8 cellular contexts compared by ENCODE assay signal in genomic region chr5:167723254-167723871, GRCh38.
DNase-seq lines count a peak whose midpoint lies in the region; TF ChIP-seq lines count a peak whose summit lies in the region.

No MANE protein-coding gene starts in this region.

- no peaks in the 10 kb centered on the region for H3K23me2 ChIP-seq in H9 (ENCODE audit: insufficient read length, low read depth, low read length, poor library complexity, severe bottlenecking)

- no peak overlapping the region for H3K4me2 ChIP-seq in H9 (ENCODE audit: insufficient read depth, insufficient read length, low read length)

- no peak overlapping the region for H3K56ac ChIP-seq in H9 (ENCODE audit: insufficient read length, low read depth, low read length)

- no peak overlapping the region for H3K14ac ChIP-seq in H9 (ENCODE audit: insufficient read depth, low read length)

- no peaks in the 10 kb centered on the region for H3K36me3 ChIP-seq in vagina

- DNase-seq in H9 (peak; percentile 82), LNCaP clone FGC (ENCODE audit: low read depth) (peak; percentile 27), SK-MEL-5 (ENCODE audit: low read depth, low spot score) (peak; percentile 83), glutamatergic neuron (peak; percentile 80), pons (ENCODE audit: low spot score) (peak; percentile 86), vagina (ENCODE audit: extremely low spot score in 2 of 2) (no peak)
- DNase-seq in activated naive CD4-positive, alpha-beta T cell treated with anti-CD3 and anti-CD28 coated beads for 36 hours: peak; percentile 78

- no peak overlapping the region for H2BK5ac ChIP-seq in H9 (ENCODE audit: insufficient read length, low read length)

- H3K4me1 Mint-ChIP-seq in H9 (peaks cover 26 to 36% of the 10 kb centered on the region in 2 experiments), glutamatergic neuron (ENCODE audit: low read depth, unreplicated experiment) (peaks cover 8% of the 10 kb centered on the region)
- peaks cover 4% of the 10 kb centered on the region for H3K4me1 Mint-ChIP-seq in activated naive CD4-positive, alpha-beta T cell treated with anti-CD3 and anti-CD28 coated beads for 36 hours (ENCODE audit: low read depth)

- intact Hi-C loops in activated naive CD4-positive, alpha-beta T cell treated with anti-CD3 and anti-CD28 coated beads for 36 hours (cut with micrococcal nuclease): loop anchor here (1.0 kb wide), 3 partner anchors 324 to 496 kb away; no protein-coding TSS in a partner anchor
- intact Hi-C loops in vagina (cut with DNase I): loop anchor here (5.0 kb wide), 1 partner anchor 494 kb away; no protein-coding TSS in a partner anchor

- H3K9me3 Mint-ChIP-seq in H9 (no peaks in the 10 kb centered on the region), glutamatergic neuron (ENCODE audit: unreplicated experiment) (no peaks in the 10 kb centered on the region)
- H3K9me3 Mint-ChIP-seq in activated naive CD4-positive, alpha-beta T cell treated with anti-CD3 and anti-CD28 coated beads for 36 hours: no peaks in the 10 kb centered on the region

- H3K4me3 ChIP-seq in LNCaP clone FGC (ENCODE audit: low read depth, low read length): no peak overlapping the region
- H3K4me3 ChIP-seq in vagina: no peak overlapping the region

- no peak overlapping the region for H3K27ac Mint-ChIP-seq in H9
- no peak overlapping the region for H3K27ac Mint-ChIP-seq in activated naive CD4-positive, alpha-beta T cell treated with anti-CD3 and anti-CD28 coated beads for 36 hours
- H3K27ac Mint-ChIP-seq in glutamatergic neuron (ENCODE audit: unreplicated experiment): no peak overlapping the region

- H2BK12ac ChIP-seq in H9 (ENCODE audit: insufficient read length, low read depth, low read length): no peak overlapping the region

- in situ Hi-C loops in SK-MEL-5 (cut with HindIII; ENCODE audit: low pct_unique_long_range_greater_than_20kb, low sequenced_read_pairs): no loop called here

- H3K27me3 Mint-ChIP-seq in H9 (ENCODE audit: low read depth): no peaks in the 10 kb centered on the region; the same call in 1 of the 2 replicates
- peaks cover 14% of the 10 kb centered on the region for H3K27me3 Mint-ChIP-seq in activated naive CD4-positive, alpha-beta T cell treated with anti-CD3 and anti-CD28 coated beads for 36 hours (ENCODE audit: low read depth)
- H3K27me3 Mint-ChIP-seq in glutamatergic neuron (ENCODE audit: unreplicated experiment): peaks cover 4% of the 10 kb centered on the region

- H4K8ac ChIP-seq in H9 (replicated peaks; ENCODE audit: insufficient read length, low read depth, low read length): no peak overlapping the region

- H3K4me1 ChIP-seq in H9 (ENCODE audit: insufficient read depth, low read length) (peaks cover 8% of the 10 kb centered on the region), vagina (peaks cover 6% of the 10 kb centered on the region)

- H3K79me2 ChIP-seq in H9 (ENCODE audit: insufficient read depth, low read length): no peaks in the 10 kb centered on the region

- H3K36me3 Mint-ChIP-seq in H9 (ENCODE audit: insufficient read depth in 1 of 3, low read depth in 3 of 3) (no peaks in the 10 kb centered on the region), glutamatergic neuron (ENCODE audit: unreplicated experiment) (no peaks in the 10 kb centered on the region)
- H3K36me3 Mint-ChIP-seq in activated naive CD4-positive, alpha-beta T cell treated with anti-CD3 and anti-CD28 coated beads for 36 hours (ENCODE audit: low read depth): no peaks in the 10 kb centered on the region

- no peak overlapping the region for H4K91ac ChIP-seq in H9 (ENCODE audit: insufficient read length, low read depth, low read length)

- H3K4me3 Mint-ChIP-seq in H9 (no peak overlapping the region), glutamatergic neuron (ENCODE audit: unreplicated experiment) (no peak overlapping the region)
- no peak overlapping the region for H3K4me3 Mint-ChIP-seq in activated naive CD4-positive, alpha-beta T cell treated with anti-CD3 and anti-CD28 coated beads for 36 hours

- H2BK120ac ChIP-seq in H9 (ENCODE audit: low read depth, low read length, poor library complexity, severe bottlenecking): no peak overlapping the region

- CTCF ChIA-PET in activated naive CD4-positive, alpha-beta T cell treated with anti-CD3 and anti-CD28 coated beads for 36 hours (lab: Charles Lee): interaction anchor here (1.4 to 3.1 kb wide), 4 partner anchors 10 to 496 kb away, joined by 5 to 25 read pairs (median 8); no protein-coding TSS in a partner anchor

- no peaks in the 10 kb centered on the region for H3K79me1 ChIP-seq in H9 (ENCODE audit: insufficient read depth, low read depth, low read length, poor library complexity, severe bottlenecking)

- H3K27me3 ChIP-seq in H9 (ENCODE audit: insufficient read depth, low read length) (no peaks in the 10 kb centered on the region), vagina (no peaks in the 10 kb centered on the region)

- no peak overlapping the region for H2BK15ac ChIP-seq in H9 (ENCODE audit: low read depth, low read length)

- H4K20me1 ChIP-seq in H9 (ENCODE audit: control insufficient read depth, insufficient read depth, insufficient read length): no peaks in the 10 kb centered on the region

- no peak overlapping the region for H3T11ph ChIP-seq in H9 (ENCODE audit: low read length)

- no peak overlapping the region for H3K23ac ChIP-seq in H9 (ENCODE audit: insufficient read length, low read depth, low read length)

- no peak for TF ChIP-seq POLR2A in vagina (IDR thresholded peaks at IDR 0.05)

- H3K18ac ChIP-seq in H9 (ENCODE audit: insufficient read length, low read depth, low read length): no peak overlapping the region

- no peak overlapping the region for H2AK5ac ChIP-seq in H9 (ENCODE audit: insufficient read length, low read length)

- H4K5ac ChIP-seq in H9 (ENCODE audit: insufficient read length, low read depth, low read length): no peak overlapping the region

- no peak overlapping the region for H3K4ac ChIP-seq in H9 (ENCODE audit: low read depth, low read length)

- H3K27ac ChIP-seq in H9 (ENCODE audit: insufficient read length, low read depth, low read length) (no peak overlapping the region), vagina (no peak overlapping the region)

- TF ChIP-seq CTCF in GM12872 (IDR thresholded peaks at IDR 0.05; ENCODE audit: insufficient read depth, low read depth, low read length) (peak; percentile 94), H9 (conservative IDR thresholded peaks at IDR 0.05) (peak; percentile 89), LNCaP clone FGC (IDR thresholded peaks at IDR 0.05; ENCODE audit: control insufficient read depth, extremely low read depth, insufficient read depth) (peak; percentile 89), glutamatergic neuron (IDR thresholded peaks at IDR 0.05; ENCODE audit: partially characterized antibody, unreplicated experiment) (peak; percentile 94), vagina (IDR thresholded peaks at IDR 0.05) (peak; percentile 71 to 83 (median 77))

- H3K9me3 ChIP-seq in H9 (ENCODE audit: control insufficient read depth, low read depth, low read length) (no peaks in the 10 kb centered on the region), vagina (no peaks in the 10 kb centered on the region)

- H2AFZ ChIP-seq in H9 (ENCODE audit: low read length): no peak overlapping the region

- WGBS in H9 (ENCODE audit: extremely low coverage, insufficient read length, low lambda C conversion rate): no CpG with 5 or more reads among the region's 9 CpGs

- H2BK20ac ChIP-seq in H9 (ENCODE audit: low read depth, low read length, poor library complexity, severe bottlenecking): no peak overlapping the region

- no peak overlapping the region for H3K9ac ChIP-seq in H9 (ENCODE audit: extremely low read depth, insufficient read length, low read length)

Comparison
In these comparisons a context has a peak if more than half of its experiments do, and no peak if none do; other contexts are left out.
1. DNase-seq: peak in H9 (single experiment), LNCaP clone FGC (single experiment), SK-MEL-5 (single experiment), activated naive CD4-positive, alpha-beta T cell treated with anti-CD3 and anti-CD28 coated beads for 36 hours (single experiment), glutamatergic neuron (single experiment) and pons (single experiment); none in vagina (0 of 2).
2. Peak in every context shown above with its lines, with median percentiles within 50 percentile points of each other: CTCF ChIP-seq.